7 cellular contexts compared by ENCODE assay signal in the genomic region with DNA sequence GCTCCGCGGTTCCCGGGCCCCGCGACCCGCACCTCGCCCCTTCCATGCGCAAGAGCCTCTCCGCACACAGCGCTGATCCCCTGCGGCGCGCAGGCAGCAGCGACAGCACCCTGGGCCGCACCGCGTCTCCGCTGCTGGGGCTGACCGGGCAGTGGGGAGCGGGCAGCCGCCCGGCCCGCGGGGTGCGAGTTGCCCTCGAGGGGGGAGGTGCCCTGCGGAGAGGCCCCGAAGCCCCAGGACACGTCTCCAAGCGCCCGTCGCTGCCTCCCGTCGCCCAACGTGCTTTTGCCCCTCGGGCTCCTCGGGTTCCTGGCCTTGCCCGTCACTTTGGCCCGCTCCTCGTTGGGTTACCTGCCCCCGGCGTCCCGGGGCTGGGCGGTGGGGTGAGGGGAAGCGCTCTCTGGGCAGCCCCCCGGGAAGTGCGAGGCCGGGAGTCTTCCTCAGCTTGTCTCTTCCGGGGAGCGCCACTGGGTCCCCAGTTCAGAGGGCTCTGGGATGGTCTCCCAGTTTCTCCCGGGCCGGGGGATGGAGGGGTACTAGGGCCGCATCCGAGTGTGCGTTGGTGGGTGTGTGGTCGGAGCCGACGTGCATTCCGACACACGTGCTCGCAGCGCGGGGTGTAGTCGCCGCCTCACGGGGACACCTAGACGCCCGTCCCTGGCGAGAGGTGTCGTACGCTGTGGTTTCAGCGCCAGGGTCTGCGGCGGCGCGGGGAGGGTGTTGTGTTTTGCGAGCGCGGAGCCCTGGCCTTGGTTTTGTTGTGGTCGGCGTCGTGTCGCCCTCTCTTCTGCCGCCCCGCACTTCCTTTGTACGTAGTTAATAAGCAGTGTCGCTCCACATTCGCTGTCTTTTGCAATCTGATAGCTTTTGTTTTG. TPM values are rescaled to one million over a fixed set of nuclear protein-coding genes. Genes with fewer than 3 reads are reported as not detected.
DNase-seq lines count a peak whose midpoint lies in the region; ATAC-seq and TF ChIP-seq lines count a peak whose summit lies in the region.

No MANE protein-coding gene starts in this region.

- ATAC-seq in WTC11: no peak
- peak; percentile 6 for ATAC-seq in left lung
- ATAC-seq in HG03159 (IDR thresholded peaks at IDR 0.05; ENCODE audit: unreplicated experiment): no peak
- ATAC-seq in HG03108 (IDR thresholded peaks at IDR 0.05; ENCODE audit: unreplicated experiment): no peak

- H3K27ac Mint-ChIP-seq in WTC11: peak overlapping the region; percentile 88

- H3K4me1 ChIP-seq in left lung: peaks cover 6 to 49% of the 10 kb centered on the region in 2 donors

- H3K27me3 Mint-ChIP-seq in WTC11 (ENCODE audit: low read depth): no peaks in the 10 kb centered on the region; the same call in 1 of the 2 replicates

- H3K4me1 Mint-ChIP-seq in WTC11: peaks cover 40% of the 10 kb centered on the region

- H3K27me3 ChIP-seq in left lung: peaks cover under 1 to 51% of the 10 kb centered on the region in 2 donors

- no peaks in the 10 kb centered on the region for H3K36me3 Mint-ChIP-seq in WTC11

- H3K9me3 Mint-ChIP-seq in WTC11: no peaks in the 10 kb centered on the region

- H3K4me3 Mint-ChIP-seq in WTC11: peak overlapping the region; percentile 98

- H3K9me3 ChIP-seq in left lung: no peaks in the 10 kb centered on the region

- TF ChIP-seq CTCF in WTC11 (IDR thresholded peaks at IDR 0.05): no peak
- no peak for TF ChIP-seq CTCF in choroid plexus epithelial cell (conservative IDR thresholded peaks at IDR 0.05; ENCODE audit: low read depth, low read length)
- TF ChIP-seq CTCF in left lung (IDR thresholded peaks at IDR 0.05): no peak

- POLR2A ChIA-PET in WTC11 (lab: Charles Lee): interaction anchor here (0.7 kb wide), 1 partner anchor 10 kb away, joined by 3 read pairs; no protein-coding TSS in a partner anchor

- no peaks in the 10 kb centered on the region for H3K36me3 ChIP-seq in left lung

- DNase-seq in HT-29 (ENCODE audit: low spot score) (peak; percentile 51), WTC11 (ENCODE audit: low spot score) (no peak), choroid plexus epithelial cell (ENCODE audit: low read depth) (peak; percentile 26), left lung (peak; percentile 53 to 86)
- DNase-seq in stimulated activated CD4-positive, alpha-beta T cell treated with anti-CD3 and anti-CD28 coated beads, Interleukin-4, amount 100 ng/mL, for 48 hours (ENCODE audit: low read depth in 2 of 2): peak; percentile 16 to 22

- H3K27ac ChIP-seq in left lung: peak overlapping the region; percentile 89 to 92

- CTCF ChIA-PET in WTC11 (lab: Charles Lee): no interaction called here

- peak overlapping the region; percentile 72 for H3K4me3 ChIP-seq in choroid plexus epithelial cell (ENCODE audit: low read depth, low read length)
- peak overlapping the region; percentile 84 to 86 for H3K4me3 ChIP-seq in left lung

- intact Hi-C loops in left lung (cut with DNase I): no loop called here

TF ChIP-seq in WTC11, 78 proteins besides CTCF, POLR2A, EP300 and RAD21 (continues in another document):
- TF ChIP-seq KAT7 (CRISPR knock-in tag; IDR thresholded peaks at IDR 0.05; ENCODE audit: borderline replicate concordance) (peak; percentile 63; the same call in 1 of the 2 replicates), TEAD4 (CRISPR knock-in tag; IDR thresholded peaks at IDR 0.05) (peak; percentile 48; the same call in 1 of the 2 replicates), RELA (CRISPR knock-in tag; IDR thresholded peaks at IDR 0.05; ENCODE audit: borderline replicate concordance) (peak; percentile 44; the same call in 1 of the 2 replicates), PRRX2 (CRISPR knock-in tag; IDR thresholded peaks at IDR 0.05) (no peak), RORB (CRISPR knock-in tag; IDR thresholded peaks at IDR 0.05) (no peak), ZBTB43 (CRISPR knock-in tag; IDR thresholded peaks at IDR 0.05) (no peak), ETV6 (CRISPR knock-in tag; IDR thresholded peaks at IDR 0.05) (peak; percentile 40; the same call in 1 of the 2 replicates), FOXP1 (CRISPR knock-in tag; IDR thresholded peaks at IDR 0.05; ENCODE audit: borderline replicate concordance) (no peak), ZNF317 (CRISPR knock-in tag; IDR thresholded peaks at IDR 0.05; ENCODE audit: borderline replicate concordance, low read depth) (no peak), TEAD1 (CRISPR knock-in tag; IDR thresholded peaks at IDR 0.05) (peak; percentile 67; the same call in 1 of the 2 replicates), ZNF423 (CRISPR knock-in tag; IDR thresholded peaks at IDR 0.05) (peak; percentile 2; the same call in 1 of the 2 replicates)
- TF ChIP-seq, protein P1, sequence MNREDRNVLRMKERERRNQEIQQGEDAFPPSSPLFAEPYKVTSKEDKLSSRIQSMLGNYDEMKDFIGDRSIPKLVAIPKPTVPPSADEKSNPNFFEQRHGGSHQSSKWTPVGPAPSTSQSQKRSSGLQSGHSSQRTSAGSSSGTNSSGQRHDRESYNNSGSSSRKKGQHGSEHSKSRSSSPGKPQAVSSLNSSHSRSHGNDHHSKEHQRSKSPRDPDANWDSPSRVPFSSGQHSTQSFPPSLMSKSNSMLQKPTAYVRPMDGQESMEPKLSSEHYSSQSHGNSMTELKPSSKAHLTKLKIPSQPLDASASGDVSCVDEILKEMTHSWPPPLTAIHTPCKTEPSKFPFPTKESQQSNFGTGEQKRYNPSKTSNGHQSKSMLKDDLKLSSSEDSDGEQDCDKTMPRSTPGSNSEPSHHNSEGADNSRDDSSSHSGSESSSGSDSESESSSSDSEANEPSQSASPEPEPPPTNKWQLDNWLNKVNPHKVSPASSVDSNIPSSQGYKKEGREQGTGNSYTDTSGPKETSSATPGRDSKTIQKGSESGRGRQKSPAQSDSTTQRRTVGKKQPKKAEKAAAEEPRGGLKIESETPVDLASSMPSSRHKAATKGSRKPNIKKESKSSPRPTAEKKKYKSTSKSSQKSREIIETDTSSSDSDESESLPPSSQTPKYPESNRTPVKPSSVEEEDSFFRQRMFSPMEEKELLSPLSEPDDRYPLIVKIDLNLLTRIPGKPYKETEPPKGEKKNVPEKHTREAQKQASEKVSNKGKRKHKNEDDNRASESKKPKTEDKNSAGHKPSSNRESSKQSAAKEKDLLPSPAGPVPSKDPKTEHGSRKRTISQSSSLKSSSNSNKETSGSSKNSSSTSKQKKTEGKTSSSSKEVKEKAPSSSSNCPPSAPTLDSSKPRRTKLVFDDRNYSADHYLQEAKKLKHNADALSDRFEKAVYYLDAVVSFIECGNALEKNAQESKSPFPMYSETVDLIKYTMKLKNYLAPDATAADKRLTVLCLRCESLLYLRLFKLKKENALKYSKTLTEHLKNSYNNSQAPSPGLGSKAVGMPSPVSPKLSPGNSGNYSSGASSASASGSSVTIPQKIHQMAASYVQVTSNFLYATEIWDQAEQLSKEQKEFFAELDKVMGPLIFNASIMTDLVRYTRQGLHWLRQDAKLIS (CRISPR knock-in tag; IDR thresholded peaks at IDR 0.05; ENCODE audit: borderline replicate concordance): 0 out of 2 replicates have a peak, but pooled peaks have one; percentile 31
- TF ChIP-seq, protein P2, sequence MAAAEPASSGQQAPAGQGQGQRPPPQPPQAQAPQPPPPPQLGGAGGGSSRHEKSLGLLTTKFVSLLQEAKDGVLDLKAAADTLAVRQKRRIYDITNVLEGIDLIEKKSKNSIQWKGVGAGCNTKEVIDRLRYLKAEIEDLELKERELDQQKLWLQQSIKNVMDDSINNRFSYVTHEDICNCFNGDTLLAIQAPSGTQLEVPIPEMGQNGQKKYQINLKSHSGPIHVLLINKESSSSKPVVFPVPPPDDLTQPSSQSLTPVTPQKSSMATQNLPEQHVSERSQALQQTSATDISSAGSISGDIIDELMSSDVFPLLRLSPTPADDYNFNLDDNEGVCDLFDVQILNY (CRISPR knock-in tag; IDR thresholded peaks at IDR 0.05): no peak
- TF ChIP-seq, protein P3, sequence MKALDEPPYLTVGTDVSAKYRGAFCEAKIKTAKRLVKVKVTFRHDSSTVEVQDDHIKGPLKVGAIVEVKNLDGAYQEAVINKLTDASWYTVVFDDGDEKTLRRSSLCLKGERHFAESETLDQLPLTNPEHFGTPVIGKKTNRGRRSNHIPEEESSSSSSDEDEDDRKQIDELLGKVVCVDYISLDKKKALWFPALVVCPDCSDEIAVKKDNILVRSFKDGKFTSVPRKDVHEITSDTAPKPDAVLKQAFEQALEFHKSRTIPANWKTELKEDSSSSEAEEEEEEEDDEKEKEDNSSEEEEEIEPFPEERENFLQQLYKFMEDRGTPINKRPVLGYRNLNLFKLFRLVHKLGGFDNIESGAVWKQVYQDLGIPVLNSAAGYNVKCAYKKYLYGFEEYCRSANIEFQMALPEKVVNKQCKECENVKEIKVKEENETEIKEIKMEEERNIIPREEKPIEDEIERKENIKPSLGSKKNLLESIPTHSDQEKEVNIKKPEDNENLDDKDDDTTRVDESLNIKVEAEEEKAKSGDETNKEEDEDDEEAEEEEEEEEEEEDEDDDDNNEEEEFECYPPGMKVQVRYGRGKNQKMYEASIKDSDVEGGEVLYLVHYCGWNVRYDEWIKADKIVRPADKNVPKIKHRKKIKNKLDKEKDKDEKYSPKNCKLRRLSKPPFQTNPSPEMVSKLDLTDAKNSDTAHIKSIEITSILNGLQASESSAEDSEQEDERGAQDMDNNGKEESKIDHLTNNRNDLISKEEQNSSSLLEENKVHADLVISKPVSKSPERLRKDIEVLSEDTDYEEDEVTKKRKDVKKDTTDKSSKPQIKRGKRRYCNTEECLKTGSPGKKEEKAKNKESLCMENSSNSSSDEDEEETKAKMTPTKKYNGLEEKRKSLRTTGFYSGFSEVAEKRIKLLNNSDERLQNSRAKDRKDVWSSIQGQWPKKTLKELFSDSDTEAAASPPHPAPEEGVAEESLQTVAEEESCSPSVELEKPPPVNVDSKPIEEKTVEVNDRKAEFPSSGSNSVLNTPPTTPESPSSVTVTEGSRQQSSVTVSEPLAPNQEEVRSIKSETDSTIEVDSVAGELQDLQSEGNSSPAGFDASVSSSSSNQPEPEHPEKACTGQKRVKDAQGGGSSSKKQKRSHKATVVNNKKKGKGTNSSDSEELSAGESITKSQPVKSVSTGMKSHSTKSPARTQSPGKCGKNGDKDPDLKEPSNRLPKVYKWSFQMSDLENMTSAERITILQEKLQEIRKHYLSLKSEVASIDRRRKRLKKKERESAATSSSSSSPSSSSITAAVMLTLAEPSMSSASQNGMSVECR (CRISPR knock-in tag; IDR thresholded peaks at IDR 0.05; ENCODE audit: borderline replicate concordance): peak; percentile 70; the same call in 1 of the 2 replicates

RNA-seq across cellular contexts. Expression of gene IGF1R, which starts 1.9 kb away (rescaled TPM):
- total RNA-seq in HT-29 (2014; rRNA removed; shearing (Covaris generic)): 31.6 and 33.2 TPM in 2 replicates
- total RNA-seq in WTC11 (2021) (116 to 125 TPM (median 120 TPM) in 3 replicates), left lung (10 to 100 TPM; 38.7 to 41.0 TPM)
